Comparison of ENCODE assay signal across 8 cellular contexts in the genomic region with DNA sequence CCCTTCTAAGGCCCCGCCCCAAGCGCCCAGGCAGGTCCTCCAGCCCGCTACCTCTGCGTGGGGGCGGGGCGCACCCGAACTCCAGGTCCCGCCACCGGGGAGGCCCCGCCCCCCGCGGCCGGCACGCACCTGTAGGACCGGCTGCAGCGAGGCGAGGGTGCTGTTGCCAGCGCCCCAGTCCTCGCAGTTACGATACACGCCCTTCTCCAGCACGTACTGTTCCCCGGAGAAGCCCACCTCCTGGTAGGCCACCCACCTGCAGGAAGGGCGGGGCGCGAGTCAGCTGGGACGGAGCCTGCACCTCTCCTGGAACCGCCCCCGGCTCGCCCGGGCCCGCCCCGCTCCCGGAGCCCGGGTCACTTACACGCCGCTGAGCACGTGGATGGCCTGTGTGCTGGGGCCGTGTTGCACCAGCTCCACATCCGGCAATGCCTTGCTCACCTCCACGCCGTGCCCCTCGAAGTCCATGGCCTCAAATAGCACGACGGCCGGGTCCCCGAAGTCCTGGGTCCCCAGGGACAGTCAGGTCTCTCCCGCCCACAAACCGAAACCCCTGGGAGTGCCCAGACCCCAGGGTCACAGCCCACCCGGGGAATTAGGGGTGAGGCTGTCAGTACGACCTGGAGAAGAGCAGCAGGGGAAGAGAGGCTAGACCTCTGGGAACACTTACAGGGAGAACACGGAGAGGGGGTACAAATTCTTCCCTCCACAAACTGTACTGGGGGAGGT. TPM values are rescaled to one million over a fixed set of nuclear protein-coding genes. Genes with fewer than 3 reads are reported as not detected.
DNase-seq lines count a peak whose midpoint lies in the region; ATAC-seq, FAIRE-seq and TF ChIP-seq lines count a peak whose summit lies in the region.

No MANE protein-coding gene starts in this region.

- H3K27me3 Mint-ChIP-seq in CD14-positive monocyte (ENCODE audit: low read depth in 3 of 3) (peaks cover 15 to 47% (median 27%) of the 10 kb centered on the region in 3 donors), chondrocyte (ENCODE audit: low read depth) (peaks cover 5% of the 10 kb centered on the region)

- 11 to 16% methylated on average over 43 to 52 of the region's 52 CpGs for WGBS in lung, 2 donors

- no peaks in the 10 kb centered on the region for H3K36me3 ChIP-seq in lung (ENCODE audit: control insufficient read depth in 2 of 2, insufficient read depth in 2 of 2, low read length in 2 of 2)

- peaks cover 22% of the 10 kb centered on the region for H3K4me1 Mint-ChIP-seq in CD14-positive monocyte
- H3K4me1 Mint-ChIP-seq in chondrocyte (ENCODE audit: low read depth), result peaks cover 8% of the 10 kb centered on the region

- no peak for TF ChIP-seq POLR2A in H54 (IDR thresholded peaks at IDR 0.05; ENCODE audit: low read depth, low read length)

- no peak for FAIRE-seq in H54 (lab: Jason Lieb, UNC)

- H3K9me3 Mint-ChIP-seq in CD14-positive monocyte, result peaks cover 0 to 3% (median 0%) of the 10 kb centered on the region in 7 donors
- no peaks in the 10 kb centered on the region for H3K9me3 Mint-ChIP-seq in chondrocyte (ENCODE audit: low read depth)

- H3K36me3 Mint-ChIP-seq in CD14-positive monocyte (no peaks in the 10 kb centered on the region), chondrocyte (ENCODE audit: low read depth) (no peaks in the 10 kb centered on the region)

- H3K9me3 ChIP-seq in lung (ENCODE audit: control insufficient read depth in 2 of 2, insufficient read depth in 1 of 2, low read length in 1 of 2), result no peaks in the 10 kb centered on the region

- peaks cover 0 to 8% of the 10 kb centered on the region in 2 donors for H3K4me1 ChIP-seq in lung (ENCODE audit: control insufficient read depth in 2 of 2, insufficient read depth in 2 of 2, low read length in 2 of 2)

- H3K4me3 Mint-ChIP-seq in CD14-positive monocyte, result peak overlapping the region; percentile 93 to 99
- peak overlapping the region; percentile 74 for H3K4me3 Mint-ChIP-seq in chondrocyte (ENCODE audit: unreplicated experiment)

- H3K27ac Mint-ChIP-seq in CD14-positive monocyte (no peak overlapping the region), chondrocyte (ENCODE audit: unreplicated experiment) (peak overlapping the region; percentile 22)

- intact Hi-C loops in CD14-positive monocyte (cut with micrococcal nuclease), result no loop called here

- H3K27me3 ChIP-seq in lung (ENCODE audit: control insufficient read depth, insufficient read depth), result no peaks in the 10 kb centered on the region

- no peak for TF ChIP-seq CTCF in CD14-positive monocyte (IDR thresholded peaks at IDR 0.05)
- no peak for TF ChIP-seq CTCF in chondrocyte (IDR thresholded peaks at IDR 0.05)
- TF ChIP-seq CTCF in lung (IDR thresholded peaks at IDR 0.05; ENCODE audit: control extremely low read depth, extremely low read depth), result no peak

- H3K4me3 ChIP-seq in lung, result peak overlapping the region; percentile 22

- DNase-seq in CD14-positive monocyte (ENCODE audit: low spot score), result no peak
- peak; percentile 53 for DNase-seq in H54 (ENCODE audit: insufficient read length, low spot score)
- DNase-seq in NCI-H2029 (lab: John Stamatoyannopoulos, UW), result peak; percentile 80
- DNase-seq in activated CD4-positive, alpha-beta T cell treated with anti-CD3 and anti-CD28 coated beads for 24 hours (ENCODE audit: low read depth in 2 of 2), result peak; percentile 81 to 83
- DNase-seq in chondrocyte (ENCODE audit: low spot score), result no peak
- peak; percentile 89 for DNase-seq in lung (ENCODE audit: low spot score)
- peak; percentile 67 for DNase-seq in stimulated activated CD8-positive, alpha-beta memory T cell treated with anti-CD3 and anti-CD28 coated beads, Interleukin-15, amount 100 ng/mL, for 24 hours (ENCODE audit: low read depth)

- ATAC-seq in lung (ENCODE audit: insufficient read depth, low FRiP score) (peak; percentile 88), GM21390 (IDR thresholded peaks at IDR 0.05; ENCODE audit: unreplicated experiment) (no peak)

- no peak overlapping the region for H3K27ac ChIP-seq in lung (ENCODE audit: low read depth in 1 of 2, low read length in 1 of 2)

RNA-seq across cellular contexts. Expression of gene CRYBG2, which starts 17.3 kb away (rescaled TPM):
- polyA plus RNA-seq in CD14-positive monocyte (not detected), lung (1 to 10 TPM; 1.5 to 7.7 TPM)
- total RNA-seq in chondrocyte (not detected in 3 replicates), lung (1 to 10 TPM in 1 of 2 donors, under 1 TPM in 1; 0.37 to 3.8 TPM)

RNA-seq across cellular contexts. Expression of gene CD52, which starts 18.9 kb away (rescaled TPM):
- polyA plus RNA-seq in CD14-positive monocyte (1,000 to 10,000 TPM; 2,617 to 4,047 TPM), lung (100 to 1,000 TPM; 402 to 600 TPM)
- total RNA-seq in chondrocyte (not detected in 3 replicates), lung (100 to 1,000 TPM in 1 of 2 donors, 1 to 10 TPM in 1; 6.8 to 238 TPM)

RNA-seq across cellular contexts. Expression of gene UBXN11, which starts 30.2 kb away (rescaled TPM):
- polyA plus RNA-seq in CD14-positive monocyte (10 to 100 TPM; 48.0 to 52.1 TPM), lung (10 to 100 TPM; 43.2 to 66.6 TPM)
- total RNA-seq in chondrocyte (8.7 to 20.4 TPM (median 8.7 TPM) in 3 replicates), lung (10 to 100 TPM; 20.1 to 82.1 TPM)

RNA-seq across cellular contexts. Expression of gene ZNF683, which starts 35.9 kb away (rescaled TPM):
- polyA plus RNA-seq in CD14-positive monocyte, result not detected
- total RNA-seq in chondrocyte, result not detected in 3 replicates
- under 1 TPM in 1 of 2 donors, not detected in 1; 0.40 TPM for total RNA-seq in lung
- polyA plus RNA-seq in lung, result under 1 TPM; 0.17 to 0.55 TPM

RNA-seq across cellular contexts. Expression of gene SH3BGRL3, which starts 56.8 kb away (rescaled TPM):
- 1,000 to 10,000 TPM; 1,706 to 1,744 TPM for polyA plus RNA-seq in CD14-positive monocyte
- total RNA-seq in chondrocyte, result 156 to 175 TPM (median 162 TPM) in 3 replicates
- total RNA-seq in lung, result 100 to 1,000 TPM in 1 of 2 donors, 10 to 100 TPM in 1; 17.2 to 317 TPM
- polyA plus RNA-seq in lung, result 100 to 1,000 TPM; 349 to 437 TPM

Comparison
In these comparisons a context has a peak if more than half of its experiments do, and no peak if none do; other contexts are left out.
1. DNase-seq: peak in H54 (single experiment), NCI-H2029 (single experiment), activated CD4-positive, alpha-beta T cell treated with anti-CD3 and anti-CD28 coated beads for 24 hours (2 of 2), lung (single experiment) and stimulated activated CD8-positive, alpha-beta memory T cell treated with anti-CD3 and anti-CD28 coated beads, Interleukin-15, amount 100 ng/mL, for 24 hours (single experiment); none in CD14-positive monocyte (single experiment) and chondrocyte (single experiment).